In genomic region chr6:155117266-155117665, GRCh38 we compare ENCODE assay signal across 1 cellular context.
TF ChIP-seq lines count a peak whose summit lies in the region.

No MANE protein-coding gene starts in this region.

TF ChIP-seq in WTC11, 78 proteins besides CTCF, POLR2A, EP300 and RAD21 (continued from another document):
- TF ChIP-seq HMGXB4 (CRISPR knock-in tag; IDR thresholded peaks at IDR 0.05) (no peak), ZNF281 (CRISPR knock-in tag; IDR thresholded peaks at IDR 0.05) (no peak), AR (CRISPR knock-in tag; IDR thresholded peaks at IDR 0.05) (no peak)
TF ChIP-seq in WTC11: peak in this region for 0.
